1 cellular context compared by ENCODE assay signal in the genomic region with DNA sequence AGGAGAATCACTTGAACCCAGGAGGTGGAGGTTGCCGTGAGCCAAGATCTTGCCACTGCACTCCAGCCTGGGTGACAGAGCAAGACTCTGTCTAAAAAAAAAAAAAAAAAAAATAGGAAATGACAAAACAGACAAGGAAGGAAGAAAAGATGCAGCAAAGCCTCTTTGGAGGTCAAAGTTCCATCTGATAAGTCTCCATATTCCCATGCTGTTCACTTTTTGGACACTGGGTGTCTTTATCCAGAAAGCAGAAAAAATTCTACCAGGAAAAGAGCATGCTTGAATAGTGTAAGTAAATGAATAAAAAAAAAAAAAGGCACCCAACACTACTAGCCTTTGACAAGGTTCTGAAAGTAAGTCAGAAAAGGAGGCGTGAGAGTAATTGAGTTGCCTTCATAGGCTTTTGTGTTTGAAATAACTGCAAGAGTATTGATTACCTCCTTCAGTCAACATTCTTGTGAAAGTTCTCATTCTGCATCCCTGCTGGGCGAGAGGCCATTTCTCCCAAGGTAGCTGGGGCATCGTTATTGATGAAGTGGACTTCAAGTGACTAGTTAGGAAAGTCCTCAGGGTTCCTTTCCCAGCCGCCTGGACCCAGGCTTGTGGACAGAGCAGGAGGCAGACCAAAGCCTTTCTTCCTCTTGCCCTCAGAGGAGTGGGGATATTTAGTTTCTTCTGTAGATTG.
A peak's percentile ranks its signal among the peaks of the same experiment; 100 is the strongest.
TF ChIP-seq lines count a peak whose summit lies in the region.

No MANE protein-coding gene starts in this region.

TF ChIP-seq in HepG2, 621 proteins besides CTCF, POLR2A, EP300 and RAD21 (continued from another document and continues in another):
- TF ChIP-seq, protein P1, sequence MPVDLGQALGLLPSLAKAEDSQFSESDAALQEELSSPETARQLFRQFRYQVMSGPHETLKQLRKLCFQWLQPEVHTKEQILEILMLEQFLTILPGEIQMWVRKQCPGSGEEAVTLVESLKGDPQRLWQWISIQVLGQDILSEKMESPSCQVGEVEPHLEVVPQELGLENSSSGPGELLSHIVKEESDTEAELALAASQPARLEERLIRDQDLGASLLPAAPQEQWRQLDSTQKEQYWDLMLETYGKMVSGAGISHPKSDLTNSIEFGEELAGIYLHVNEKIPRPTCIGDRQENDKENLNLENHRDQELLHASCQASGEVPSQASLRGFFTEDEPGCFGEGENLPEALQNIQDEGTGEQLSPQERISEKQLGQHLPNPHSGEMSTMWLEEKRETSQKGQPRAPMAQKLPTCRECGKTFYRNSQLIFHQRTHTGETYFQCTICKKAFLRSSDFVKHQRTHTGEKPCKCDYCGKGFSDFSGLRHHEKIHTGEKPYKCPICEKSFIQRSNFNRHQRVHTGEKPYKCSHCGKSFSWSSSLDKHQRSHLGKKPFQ (CRISPR knock-in tag; IDR thresholded peaks at IDR 0.05; ENCODE audit: insufficient replicate concordance): no peak
- TF ChIP-seq HNF4A (CRISPR knock-in tag; IDR thresholded peaks at IDR 0.05): peak; percentile 61
- no peak for TF ChIP-seq ZSCAN21 (CRISPR knock-in tag; IDR thresholded peaks at IDR 0.05; ENCODE audit: borderline replicate concordance)
- TF ChIP-seq ZFP1 (CRISPR knock-in tag; IDR thresholded peaks at IDR 0.05): no peak
- TF ChIP-seq ZNF136 (CRISPR knock-in tag; IDR thresholded peaks at IDR 0.05; ENCODE audit: low read depth): no peak
- TF ChIP-seq, protein P2, sequence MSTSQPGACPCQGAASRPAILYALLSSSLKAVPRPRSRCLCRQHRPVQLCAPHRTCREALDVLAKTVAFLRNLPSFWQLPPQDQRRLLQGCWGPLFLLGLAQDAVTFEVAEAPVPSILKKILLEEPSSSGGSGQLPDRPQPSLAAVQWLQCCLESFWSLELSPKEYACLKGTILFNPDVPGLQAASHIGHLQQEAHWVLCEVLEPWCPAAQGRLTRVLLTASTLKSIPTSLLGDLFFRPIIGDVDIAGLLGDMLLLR (CRISPR knock-in tag; IDR thresholded peaks at IDR 0.05): no peak
- TF ChIP-seq ZNF34 (CRISPR knock-in tag; IDR thresholded peaks at IDR 0.05; ENCODE audit: borderline replicate concordance): no peak
- TF ChIP-seq ZKSCAN8 (CRISPR knock-in tag; IDR thresholded peaks at IDR 0.05; ENCODE audit: borderline replicate concordance): no peak
- TF ChIP-seq ZNF546 (CRISPR knock-in tag; conservative IDR thresholded peaks at IDR 0.05): no peak
- TF ChIP-seq, protein P3, sequence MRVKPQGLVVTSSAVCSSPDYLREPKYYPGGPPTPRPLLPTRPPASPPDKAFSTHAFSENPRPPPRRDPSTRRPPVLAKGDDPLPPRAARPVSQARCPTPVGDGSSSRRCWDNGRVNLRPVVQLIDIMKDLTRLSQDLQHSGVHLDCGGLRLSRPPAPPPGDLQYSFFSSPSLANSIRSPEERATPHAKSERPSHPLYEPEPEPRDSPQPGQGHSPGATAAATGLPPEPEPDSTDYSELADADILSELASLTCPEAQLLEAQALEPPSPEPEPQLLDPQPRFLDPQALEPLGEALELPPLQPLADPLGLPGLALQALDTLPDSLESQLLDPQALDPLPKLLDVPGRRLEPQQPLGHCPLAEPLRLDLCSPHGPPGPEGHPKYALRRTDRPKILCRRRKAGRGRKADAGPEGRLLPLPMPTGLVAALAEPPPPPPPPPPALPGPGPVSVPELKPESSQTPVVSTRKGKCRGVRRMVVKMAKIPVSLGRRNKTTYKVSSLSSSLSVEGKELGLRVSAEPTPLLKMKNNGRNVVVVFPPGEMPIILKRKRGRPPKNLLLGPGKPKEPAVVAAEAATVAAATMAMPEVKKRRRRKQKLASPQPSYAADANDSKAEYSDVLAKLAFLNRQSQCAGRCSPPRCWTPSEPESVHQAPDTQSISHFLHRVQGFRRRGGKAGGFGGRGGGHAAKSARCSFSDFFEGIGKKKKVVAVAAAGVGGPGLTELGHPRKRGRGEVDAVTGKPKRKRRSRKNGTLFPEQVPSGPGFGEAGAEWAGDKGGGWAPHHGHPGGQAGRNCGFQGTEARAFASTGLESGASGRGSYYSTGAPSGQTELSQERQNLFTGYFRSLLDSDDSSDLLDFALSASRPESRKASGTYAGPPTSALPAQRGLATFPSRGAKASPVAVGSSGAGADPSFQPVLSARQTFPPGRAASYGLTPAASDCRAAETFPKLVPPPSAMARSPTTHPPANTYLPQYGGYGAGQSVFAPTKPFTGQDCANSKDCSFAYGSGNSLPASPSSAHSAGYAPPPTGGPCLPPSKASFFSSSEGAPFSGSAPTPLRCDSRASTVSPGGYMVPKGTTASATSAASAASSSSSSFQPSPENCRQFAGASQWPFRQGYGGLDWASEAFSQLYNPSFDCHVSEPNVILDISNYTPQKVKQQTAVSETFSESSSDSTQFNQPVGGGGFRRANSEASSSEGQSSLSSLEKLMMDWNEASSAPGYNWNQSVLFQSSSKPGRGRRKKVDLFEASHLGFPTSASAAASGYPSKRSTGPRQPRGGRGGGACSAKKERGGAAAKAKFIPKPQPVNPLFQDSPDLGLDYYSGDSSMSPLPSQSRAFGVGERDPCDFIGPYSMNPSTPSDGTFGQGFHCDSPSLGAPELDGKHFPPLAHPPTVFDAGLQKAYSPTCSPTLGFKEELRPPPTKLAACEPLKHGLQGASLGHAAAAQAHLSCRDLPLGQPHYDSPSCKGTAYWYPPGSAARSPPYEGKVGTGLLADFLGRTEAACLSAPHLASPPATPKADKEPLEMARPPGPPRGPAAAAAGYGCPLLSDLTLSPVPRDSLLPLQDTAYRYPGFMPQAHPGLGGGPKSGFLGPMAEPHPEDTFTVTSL (CRISPR knock-in tag; IDR thresholded peaks at IDR 0.05; ENCODE audit: borderline replicate concordance): peak; percentile 40; the same call in 1 of the 2 replicates
- TF ChIP-seq NCOA1 (CRISPR knock-in tag; IDR thresholded peaks at IDR 0.05): no peak
- TF ChIP-seq CBFB (CRISPR knock-in tag; IDR thresholded peaks at IDR 0.05): no peak
- TF ChIP-seq ATF7 (IDR thresholded peaks at IDR 0.05): no peak
- no peak for TF ChIP-seq ATF7 (CRISPR knock-in tag; IDR thresholded peaks at IDR 0.05)
- no peak for TF ChIP-seq ZNF331 (CRISPR knock-in tag; IDR thresholded peaks at IDR 0.05)
- no peak for TF ChIP-seq SOX13 (IDR thresholded peaks at IDR 0.05)
- peak in 1 of 2 experiments; percentile 44; a peak in 1 of 4 replicates for TF ChIP-seq SOX13 (CRISPR knock-in tag; conservative IDR thresholded peaks at IDR 0.05 in 1 of 2, IDR thresholded peaks at IDR 0.05 in 1 of 2)
- no peak for TF ChIP-seq NCOR1 (IDR thresholded peaks at IDR 0.05; ENCODE audit: borderline replicate concordance, low read length)
- TF ChIP-seq, protein P4, sequence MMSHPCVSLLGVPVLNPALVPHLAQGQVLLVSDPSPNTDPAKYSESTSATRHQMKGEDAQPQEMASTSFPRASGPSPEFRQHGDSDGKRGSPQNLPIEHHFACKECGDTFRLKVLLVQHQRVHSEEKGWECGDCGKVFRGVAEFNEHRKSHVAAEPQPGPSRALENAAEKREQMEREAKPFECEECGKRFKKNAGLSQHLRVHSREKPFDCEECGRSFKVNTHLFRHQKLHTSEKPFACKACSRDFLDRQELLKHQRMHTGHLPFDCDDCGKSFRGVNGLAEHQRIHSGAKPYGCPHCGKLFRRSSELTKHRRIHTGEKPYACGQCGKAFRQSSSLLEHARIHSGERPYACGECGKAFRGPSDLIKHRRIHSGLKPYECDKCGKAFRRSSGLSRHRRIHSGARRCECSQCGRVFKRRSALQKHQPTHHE (CRISPR knock-in tag; IDR thresholded peaks at IDR 0.05; ENCODE audit: borderline replicate concordance): no peak
- TF ChIP-seq, protein P5, sequence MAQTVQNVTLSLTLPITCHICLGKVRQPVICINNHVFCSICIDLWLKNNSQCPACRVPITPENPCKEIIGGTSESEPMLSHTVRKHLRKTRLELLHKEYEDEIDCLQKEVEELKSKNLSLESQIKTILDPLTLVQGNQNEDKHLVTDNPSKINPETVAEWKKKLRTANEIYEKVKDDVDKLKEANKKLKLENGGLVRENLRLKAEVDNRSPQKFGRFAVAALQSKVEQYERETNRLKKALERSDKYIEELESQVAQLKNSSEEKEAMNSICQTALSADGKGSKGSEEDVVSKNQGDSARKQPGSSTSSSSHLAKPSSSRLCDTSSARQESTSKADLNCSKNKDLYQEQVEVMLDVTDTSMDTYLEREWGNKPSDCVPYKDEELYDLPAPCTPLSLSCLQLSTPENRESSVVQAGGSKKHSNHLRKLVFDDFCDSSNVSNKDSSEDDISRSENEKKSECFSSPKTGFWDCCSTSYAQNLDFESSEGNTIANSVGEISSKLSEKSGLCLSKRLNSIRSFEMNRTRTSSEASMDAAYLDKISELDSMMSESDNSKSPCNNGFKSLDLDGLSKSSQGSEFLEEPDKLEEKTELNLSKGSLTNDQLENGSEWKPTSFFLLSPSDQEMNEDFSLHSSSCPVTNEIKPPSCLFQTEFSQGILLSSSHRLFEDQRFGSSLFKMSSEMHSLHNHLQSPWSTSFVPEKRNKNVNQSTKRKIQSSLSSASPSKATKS (CRISPR knock-in tag; IDR thresholded peaks at IDR 0.05): no peak
- no peak for TF ChIP-seq IRF2 (CRISPR knock-in tag; IDR thresholded peaks at IDR 0.05)
- TF ChIP-seq MIER3 (CRISPR knock-in tag; IDR thresholded peaks at IDR 0.05; ENCODE audit: borderline replicate concordance): no peak
- no peak for TF ChIP-seq ZZZ3 (CRISPR knock-in tag; IDR thresholded peaks at IDR 0.05; ENCODE audit: borderline replicate concordance)
- TF ChIP-seq ZBTB7B (CRISPR knock-in tag; IDR thresholded peaks at IDR 0.05): no peak
- TF ChIP-seq, protein P6, sequence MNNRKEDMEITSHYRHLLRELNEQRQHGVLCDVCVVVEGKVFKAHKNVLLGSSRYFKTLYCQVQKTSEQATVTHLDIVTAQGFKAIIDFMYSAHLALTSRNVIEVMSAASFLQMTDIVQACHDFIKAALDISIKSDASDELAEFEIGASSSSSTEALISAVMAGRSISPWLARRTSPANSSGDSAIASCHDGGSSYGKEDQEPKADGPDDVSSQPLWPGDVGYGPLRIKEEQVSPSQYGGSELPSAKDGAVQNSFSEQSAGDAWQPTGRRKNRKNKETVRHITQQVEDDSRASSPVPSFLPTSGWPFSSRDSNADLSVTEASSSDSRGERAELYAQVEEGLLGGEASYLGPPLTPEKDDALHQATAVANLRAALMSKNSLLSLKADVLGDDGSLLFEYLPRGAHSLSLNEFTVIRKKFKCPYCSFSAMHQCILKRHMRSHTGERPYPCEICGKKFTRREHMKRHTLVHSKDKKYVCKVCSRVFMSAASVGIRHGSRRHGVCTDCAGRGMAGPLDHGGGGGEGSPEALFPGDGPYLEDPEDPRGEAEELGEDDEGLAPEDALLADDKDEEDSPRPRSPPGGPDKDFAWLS (CRISPR knock-in tag; IDR thresholded peaks at IDR 0.05; ENCODE audit: borderline replicate concordance): no peak
- TF ChIP-seq TEAD2 (CRISPR knock-in tag; IDR thresholded peaks at IDR 0.05): no peak
- no peak for TF ChIP-seq MEIS1 (CRISPR knock-in tag; IDR thresholded peaks at IDR 0.05; ENCODE audit: borderline replicate concordance)
- no peak for TF ChIP-seq TBL1XR1 (IDR thresholded peaks at IDR 0.05; ENCODE audit: borderline replicate concordance, low read length, partially characterized antibody)
- no peak for TF ChIP-seq ZNF614 (CRISPR knock-in tag; IDR thresholded peaks at IDR 0.05; ENCODE audit: borderline replicate concordance)
- no peak for TF ChIP-seq ZNF282 (IDR thresholded peaks at IDR 0.05; ENCODE audit: partially characterized antibody)
- TF ChIP-seq TAF1 (CRISPR knock-in tag; IDR thresholded peaks at IDR 0.05): no peak
- TF ChIP-seq SP4 (CRISPR knock-in tag; IDR thresholded peaks at IDR 0.05): no peak
- no peak for TF ChIP-seq ATF1 (CRISPR knock-in tag; IDR thresholded peaks at IDR 0.05)
- TF ChIP-seq NFKBIZ (CRISPR knock-in tag; IDR thresholded peaks at IDR 0.05): no peak
- TF ChIP-seq ZC3H13 (CRISPR knock-in tag; IDR thresholded peaks at IDR 0.05): no peak
- TF ChIP-seq, protein P7, sequence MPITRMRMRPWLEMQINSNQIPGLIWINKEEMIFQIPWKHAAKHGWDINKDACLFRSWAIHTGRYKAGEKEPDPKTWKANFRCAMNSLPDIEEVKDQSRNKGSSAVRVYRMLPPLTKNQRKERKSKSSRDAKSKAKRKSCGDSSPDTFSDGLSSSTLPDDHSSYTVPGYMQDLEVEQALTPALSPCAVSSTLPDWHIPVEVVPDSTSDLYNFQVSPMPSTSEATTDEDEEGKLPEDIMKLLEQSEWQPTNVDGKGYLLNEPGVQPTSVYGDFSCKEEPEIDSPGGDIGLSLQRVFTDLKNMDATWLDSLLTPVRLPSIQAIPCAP (CRISPR knock-in tag; IDR thresholded peaks at IDR 0.05; ENCODE audit: low read depth): no peak
- TF ChIP-seq, protein P8, sequence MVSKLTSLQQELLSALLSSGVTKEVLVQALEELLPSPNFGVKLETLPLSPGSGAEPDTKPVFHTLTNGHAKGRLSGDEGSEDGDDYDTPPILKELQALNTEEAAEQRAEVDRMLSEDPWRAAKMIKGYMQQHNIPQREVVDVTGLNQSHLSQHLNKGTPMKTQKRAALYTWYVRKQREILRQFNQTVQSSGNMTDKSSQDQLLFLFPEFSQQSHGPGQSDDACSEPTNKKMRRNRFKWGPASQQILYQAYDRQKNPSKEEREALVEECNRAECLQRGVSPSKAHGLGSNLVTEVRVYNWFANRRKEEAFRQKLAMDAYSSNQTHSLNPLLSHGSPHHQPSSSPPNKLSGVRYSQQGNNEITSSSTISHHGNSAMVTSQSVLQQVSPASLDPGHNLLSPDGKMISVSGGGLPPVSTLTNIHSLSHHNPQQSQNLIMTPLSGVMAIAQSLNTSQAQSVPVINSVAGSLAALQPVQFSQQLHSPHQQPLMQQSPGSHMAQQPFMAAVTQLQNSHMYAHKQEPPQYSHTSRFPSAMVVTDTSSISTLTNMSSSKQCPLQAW (CRISPR knock-in tag; IDR thresholded peaks at IDR 0.05): no peak
- TF ChIP-seq, protein P9, sequence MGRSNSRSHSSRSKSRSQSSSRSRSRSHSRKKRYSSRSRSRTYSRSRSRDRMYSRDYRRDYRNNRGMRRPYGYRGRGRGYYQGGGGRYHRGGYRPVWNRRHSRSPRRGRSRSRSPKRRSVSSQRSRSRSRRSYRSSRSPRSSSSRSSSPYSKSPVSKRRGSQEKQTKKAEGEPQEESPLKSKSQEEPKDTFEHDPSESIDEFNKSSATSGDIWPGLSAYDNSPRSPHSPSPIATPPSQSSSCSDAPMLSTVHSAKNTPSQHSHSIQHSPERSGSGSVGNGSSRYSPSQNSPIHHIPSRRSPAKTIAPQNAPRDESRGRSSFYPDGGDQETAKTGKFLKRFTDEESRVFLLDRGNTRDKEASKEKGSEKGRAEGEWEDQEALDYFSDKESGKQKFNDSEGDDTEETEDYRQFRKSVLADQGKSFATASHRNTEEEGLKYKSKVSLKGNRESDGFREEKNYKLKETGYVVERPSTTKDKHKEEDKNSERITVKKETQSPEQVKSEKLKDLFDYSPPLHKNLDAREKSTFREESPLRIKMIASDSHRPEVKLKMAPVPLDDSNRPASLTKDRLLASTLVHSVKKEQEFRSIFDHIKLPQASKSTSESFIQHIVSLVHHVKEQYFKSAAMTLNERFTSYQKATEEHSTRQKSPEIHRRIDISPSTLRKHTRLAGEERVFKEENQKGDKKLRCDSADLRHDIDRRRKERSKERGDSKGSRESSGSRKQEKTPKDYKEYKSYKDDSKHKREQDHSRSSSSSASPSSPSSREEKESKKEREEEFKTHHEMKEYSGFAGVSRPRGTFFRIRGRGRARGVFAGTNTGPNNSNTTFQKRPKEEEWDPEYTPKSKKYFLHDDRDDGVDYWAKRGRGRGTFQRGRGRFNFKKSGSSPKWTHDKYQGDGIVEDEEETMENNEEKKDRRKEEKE (IDR thresholded peaks at IDR 0.05): no peak
- TF ChIP-seq YY1 (IDR thresholded peaks at IDR 0.05; ENCODE audit: insufficient read depth, insufficient replicate concordance, low read depth, low read length): no peak
